8 cellular contexts compared by ENCODE assay signal in the genomic region with DNA sequence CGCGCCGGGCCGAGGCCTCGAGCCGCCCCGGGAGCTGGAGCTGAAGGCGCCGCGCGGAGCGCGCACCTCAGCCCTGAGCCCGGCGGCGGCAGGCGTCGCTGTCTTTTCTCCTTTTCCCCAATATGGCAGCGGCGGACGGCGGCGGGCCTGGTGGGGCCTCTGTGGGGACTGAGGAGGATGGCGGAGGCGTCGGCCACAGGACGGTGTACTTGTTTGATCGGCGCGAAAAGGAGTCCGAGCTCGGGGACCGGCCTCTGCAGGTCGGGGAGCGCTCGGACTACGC. TPM values are rescaled to one million over a fixed set of nuclear protein-coding genes. Genes with fewer than 3 reads are reported as not detected.
DNase-seq lines count a peak whose midpoint lies in the region; ATAC-seq, FAIRE-seq and TF ChIP-seq lines count a peak whose summit lies in the region.

No MANE protein-coding gene starts in this region.

- no peaks in the 10 kb centered on the region for H3K9me3 ChIP-seq in KOPT-K1 (ENCODE audit: insufficient read depth, low read length, poor library complexity, severe bottlenecking)
- no peaks in the 10 kb centered on the region for H3K9me3 ChIP-seq in muscle layer of colon (ENCODE audit: low read length)

- DNase-seq in AG09309 (ENCODE audit: low read depth) (no peak), bronchial epithelial cell (ENCODE audit: low read depth) (no peak), SHP77 (lab: John Stamatoyannopoulos, UW) (no peak), SHP77 treated with DMSO at 0.1 percent for 48 hours (lab: John Stamatoyannopoulos, UW) (no peak)
- no peak for DNase-seq in effector CD4-positive, alpha-beta T cell

- H3K9ac ChIP-seq in muscle layer of colon (ENCODE audit: low read length): peak overlapping the region; percentile 89

- ATAC-seq in GM19328 (IDR thresholded peaks at IDR 0.05; ENCODE audit: unreplicated experiment): peak; percentile 26

- FAIRE-seq in bronchial epithelial cell (lab: Jason Lieb, UNC): no peak

- peak overlapping the region; percentile 94 for H3K27ac ChIP-seq in KOPT-K1 (ENCODE audit: low read depth, low read length, poor library complexity, severe bottlenecking)
- H3K27ac ChIP-seq in muscle layer of colon (ENCODE audit: low read depth, low read length): peak overlapping the region; percentile 96

- H3K27me3 ChIP-seq in bronchial epithelial cell (ENCODE audit: control insufficient read depth, insufficient read depth, low read length) (no peaks in the 10 kb centered on the region), muscle layer of colon (ENCODE audit: control insufficient read depth in 1 of 2, insufficient read depth in 2 of 2, low read length in 2 of 2) (no peaks in the 10 kb centered on the region)

- H3K36me3 ChIP-seq in KOPT-K1 (ENCODE audit: insufficient read depth, low read length) (peaks cover 16% of the 10 kb centered on the region), bronchial epithelial cell (ENCODE audit: control insufficient read depth, insufficient read depth, low read length) (no peaks in the 10 kb centered on the region), muscle layer of colon (ENCODE audit: insufficient read depth, low read length) (no peaks in the 10 kb centered on the region)

- peak overlapping the region; percentile 85 for H3K4me3 ChIP-seq in AG09309 (ENCODE audit: control insufficient read depth, low read depth, low read length)
- H3K4me3 ChIP-seq in bronchial epithelial cell (ENCODE audit: low read depth, low read length): peak overlapping the region; percentile 97
- peak overlapping the region; percentile 79 to 88 for H3K4me3 ChIP-seq in muscle layer of colon (ENCODE audit: low read depth in 1 of 2, low read length in 2 of 2)

- peaks cover 26% of the 10 kb centered on the region for H3K4me1 ChIP-seq in muscle layer of colon (ENCODE audit: insufficient read depth, low read length)

- TF ChIP-seq CTCF in AG09309 (IDR thresholded peaks at IDR 0.05; ENCODE audit: control insufficient read depth, insufficient read depth, low read depth, low read length, missing control alignments) (no peak), bronchial epithelial cell (IDR thresholded peaks at IDR 0.05; ENCODE audit: insufficient read depth, low read length, severe bottlenecking) (peak; percentile 7)

RNA-seq across cellular contexts. Expression of gene SMCHD1, which starts 0.4 kb away (rescaled TPM):
- total RNA-seq in bronchial epithelial cell: 42.1 and 45.3 TPM in 2 replicates
